In genomic region chr5:179178016-179178575, GRCh38 we compare ENCODE assay signal across 31 cellular contexts.
"Had no signal": no experiment of that assay in that cellular context is flagged by ENCODE, and none has a peak within 500 bp of the region (broad histone marks: within the 10 kb centered on the region; RNA-seq: fewer than 3 reads in every experiment).

No MANE protein-coding gene starts in this region.

- H3K4me1 Mint-ChIP-seq: activated CD4-positive, alpha-beta T cell treated with anti-CD3 and anti-CD28 coated beads, Interleukin-2, amount 10 ng/mL, durations not matched to agents 24 days and 14 days; activated naive CD4-positive, alpha-beta T cell treated with anti-CD3 and anti-CD28 coated beads, Interleukin-2, amount 50 U/mL, for 24 hours; activated T-helper 17 cell treated with anti-CD3 and anti-CD28 coated beads, Interleukin-2, amount 50 U/mL, for 72 hours; brain had no signal

- H3K27me3 ChIP-seq: adrenal gland, SJSA1 had no signal

- H3K27ac Mint-ChIP-seq: activated CD4-positive, alpha-beta T cell treated with anti-CD3 and anti-CD28 coated beads, Interleukin-2, amount 10 ng/mL, durations not matched to agents 24 days and 14 days; activated CD8-positive, alpha-beta T cell treated with anti-CD3 and anti-CD28 coated beads for 36 hours; activated naive CD4-positive, alpha-beta T cell treated with anti-CD3 and anti-CD28 coated beads, Interleukin-2, amount 50 U/mL, for 24 hours; activated T-cell treated with anti-CD3 and anti-CD28 coated beads, Interleukin-2, amount 50 U/mL, for 72 hours; activated T-helper 17 cell treated with anti-CD3 and anti-CD28 coated beads, Interleukin-2, amount 50 U/mL, for 72 hours; brain; T-helper 1 cell treated with Interleukin-12 subunit alpha and Interleukin-12 subunit beta and Interleukin-4 antibody, amounts not matched to agents 30 μg/mL and 1 μg/mL, for 36 hours; T-helper 2 cell treated with Interferon-gamma antibody and Interleukin-4, amounts not matched to agents 5 μg/mL and 100 μg/mL, for 36 hours had no signal

- ATAC-seq: activated CD8-positive, alpha-beta T cell treated with anti-CD3 and anti-CD28 coated beads for 36 hours; activated T-cell treated with anti-CD3 and anti-CD28 coated beads, Interleukin-2, amount 50 U/mL, for 72 hours; activated T-helper 17 cell treated with anti-CD3 and anti-CD28 coated beads, Interleukin-2, amount 50 U/mL, for 72 hours had no signal

- H3K4me3 Mint-ChIP-seq: activated CD4-positive, alpha-beta T cell treated with anti-CD3 and anti-CD28 coated beads, Interleukin-2, amount 10 ng/mL, durations not matched to agents 24 days and 14 days; activated CD8-positive, alpha-beta T cell treated with anti-CD3 and anti-CD28 coated beads for 36 hours; activated naive CD4-positive, alpha-beta T cell treated with anti-CD3 and anti-CD28 coated beads, Interleukin-2, amount 50 U/mL, for 24 hours; activated T-cell treated with anti-CD3 and anti-CD28 coated beads, Interleukin-2, amount 50 U/mL, for 72 hours; activated T-helper 17 cell treated with anti-CD3 and anti-CD28 coated beads, Interleukin-2, amount 50 U/mL, for 72 hours; brain; T-helper 1 cell treated with Interleukin-12 subunit alpha and Interleukin-12 subunit beta and Interleukin-4 antibody, amounts not matched to agents 30 μg/mL and 1 μg/mL, for 36 hours; T-helper 2 cell treated with Interferon-gamma antibody and Interleukin-4, amounts not matched to agents 5 μg/mL and 100 μg/mL, for 36 hours had no signal

- H3K4me2 ChIP-seq: PC-9, SK-N-SH had no signal

- DNase-seq: activated CD4-positive, alpha-beta T cell treated with anti-CD3 and anti-CD28 coated beads, Interleukin-2, amount 10 ng/mL, durations not matched to agents 24 days and 14 days; activated CD4-positive, alpha-beta T cell treated with anti-CD3 and anti-CD28 coated beads, Interleukin-2, amount 50 U/mL, for 4 hours; activated CD8-positive, alpha-beta T cell treated with anti-CD3 and anti-CD28 coated beads for 36 hours; activated effector memory CD4-positive, alpha-beta T cell treated with anti-CD3 and anti-CD28 coated beads, Interleukin-2, amount 50 U/mL, for 16 hours; activated naive CD4-positive, alpha-beta T cell treated with Interleukin-2 at 50 U/mL for 16 hours; activated T-cell treated with anti-CD3 and anti-CD28 coated beads, Interleukin-2, amount 50 U/mL, for 1 hour; activated T-cell treated with anti-CD3 and anti-CD28 coated beads, Interleukin-2, amount 50 U/mL, for 72 hours; adrenal gland; KG1; NCI-H1092 treated with DMSO at 0.1 percent for 48 hours; NCI-H1417; NCI-H146; NCI-H187; NCI-H2029 treated with DMSO at 0.1 percent for 48 hours; NCI-H2107; NCI-H2171; NCI-H510A; NCI-H526; NCI-H748 treated with DMSO at 0.1 percent for 48 hours; PC-9; SHP77 treated with DMSO at 0.1 percent for 48 hours; SK-N-SH had no signal

- H3K27ac ChIP-seq: adrenal gland, PC-9, RWPE1, SJSA1 had no signal

- H3K9ac ChIP-seq: SK-N-SH had no signal

- H2AFZ ChIP-seq: PC-9 had no signal

- H3K4me1 ChIP-seq: adrenal gland had no signal

- FAIRE-seq: RCC 7860, TTC549 had no signal

- H3K9me3 ChIP-seq: adrenal gland, SK-N-SH had no signal

- H3K4me3 ChIP-seq: adrenal gland, PC-9, SJSA1 had no signal

- H3K36me3 ChIP-seq: adrenal gland, SJSA1 had no signal

- H3K9me3 Mint-ChIP-seq: activated CD4-positive, alpha-beta T cell treated with anti-CD3 and anti-CD28 coated beads, Interleukin-2, amount 10 ng/mL, durations not matched to agents 24 days and 14 days; activated T-helper 17 cell treated with anti-CD3 and anti-CD28 coated beads, Interleukin-2, amount 50 U/mL, for 72 hours had no signal
